In genomic region chr11:30285416-30286121, GRCh38 we compare ENCODE assay signal across 2 cellular contexts.
A peak's percentile ranks its signal among the peaks of the same experiment; 100 is the strongest.
TF ChIP-seq lines count a peak whose summit lies in the region.

No MANE protein-coding gene starts in this region.

TF ChIP-seq in IMR-90, 13 proteins besides CTCF, POLR2A, EP300 and RAD21:
- TF ChIP-seq RCOR1 (IDR thresholded peaks at IDR 0.05; ENCODE audit: insufficient replicate concordance, low read length) (no peak), MAFK (IDR thresholded peaks at IDR 0.05; ENCODE audit: low read depth, low read length) (peak; percentile 51; the same call in 1 of the 2 replicates)

TF ChIP-seq in K562, 482 proteins besides CTCF, POLR2A, EP300 and RAD21:
- TF ChIP-seq CHCHD3 (CRISPR knock-in tag; IDR thresholded peaks at IDR 0.05) (no peak), ZNF316 (IDR thresholded peaks at IDR 0.05) (0 out of 2 replicates have a peak, but pooled peaks have one; percentile 10)
